2 cellular contexts compared by ENCODE assay signal in genomic region chr10:50392426-50392825, GRCh38.
A peak's percentile ranks its signal among the peaks of the same experiment; 100 is the strongest.
TF ChIP-seq lines count a peak whose summit lies in the region.

No MANE protein-coding gene starts in this region.

TF ChIP-seq in A549, 52 proteins besides CTCF, POLR2A, EP300 and RAD21 (continued from another document):
- TF ChIP-seq RFX5 (IDR thresholded peaks at IDR 0.05) = no peak
- no peak for TF ChIP-seq CHD2 (IDR thresholded peaks at IDR 0.05; ENCODE audit: low read length, partially characterized antibody)
- no peak for TF ChIP-seq ESRRA (IDR thresholded peaks at IDR 0.05; ENCODE audit: borderline replicate concordance, low read length)
- no peak for TF ChIP-seq BHLHE40 (IDR thresholded peaks at IDR 0.05; ENCODE audit: low read depth, low read length)
- TF ChIP-seq RNF2 (IDR thresholded peaks at IDR 0.05; ENCODE audit: borderline replicate concordance, low read depth) = no peak
- no peak for TF ChIP-seq MAX (IDR thresholded peaks at IDR 0.05)
- no peak for TF ChIP-seq HDAC2 (IDR thresholded peaks at IDR 0.05)
- TF ChIP-seq FOSL2 (IDR thresholded peaks at IDR 0.05) = no peak
- no peak for TF ChIP-seq FOSL2 (CRISPR knock-in tag; IDR thresholded peaks at IDR 0.05)
- TF ChIP-seq ATOH8 (CRISPR knock-in tag; IDR thresholded peaks at IDR 0.05; ENCODE audit: low read depth) = no peak
- TF ChIP-seq SMC3 (IDR thresholded peaks at IDR 0.05) = no peak
- no peak for TF ChIP-seq EHMT2 (IDR thresholded peaks at IDR 0.05; ENCODE audit: low read depth)
- TF ChIP-seq MYC (IDR thresholded peaks at IDR 0.05; ENCODE audit: borderline replicate concordance, low read length) = no peak

TF ChIP-seq in HepG2, 621 proteins besides CTCF, POLR2A, EP300 and RAD21 (continued from another document and continues in another):
- TF ChIP-seq SRSF4 (IDR thresholded peaks at IDR 0.05; ENCODE audit: low read depth, low read length, poor library complexity, severe bottlenecking) (no peak), GABPB1 (CRISPR knock-in tag; IDR thresholded peaks at IDR 0.05) (no peak), ZNF101 (CRISPR knock-in tag; IDR thresholded peaks at IDR 0.05; ENCODE audit: borderline replicate concordance, low read depth) (no peak), ZNF607 (CRISPR knock-in tag; IDR thresholded peaks at IDR 0.05; ENCODE audit: borderline replicate concordance) (no peak), CENPT (CRISPR knock-in tag; IDR thresholded peaks at IDR 0.05; ENCODE audit: low read depth) (no peak), ATRX (CRISPR knock-in tag; IDR thresholded peaks at IDR 0.05; ENCODE audit: borderline replicate concordance) (no peak), TERF1 (CRISPR knock-in tag; IDR thresholded peaks at IDR 0.05) (no peak), FOXO4 (CRISPR knock-in tag; conservative IDR thresholded peaks at IDR 0.05) (no peak), ZNF343 (CRISPR knock-in tag; IDR thresholded peaks at IDR 0.05) (no peak), RARA (CRISPR knock-in tag; IDR thresholded peaks at IDR 0.05) (peak; percentile 69), ZNF12 (CRISPR knock-in tag; IDR thresholded peaks at IDR 0.05) (no peak), TRIM24 (CRISPR knock-in tag; IDR thresholded peaks at IDR 0.05) (no peak), MAZ (IDR thresholded peaks at IDR 0.05; ENCODE audit: borderline replicate concordance, low read depth, low read length) (no peak), MAZ (CRISPR knock-in tag; IDR thresholded peaks at IDR 0.05; ENCODE audit: low read depth) (no peak), MED8 (CRISPR knock-in tag; IDR thresholded peaks at IDR 0.05; ENCODE audit: insufficient replicate concordance) (no peak), ZNF564 (CRISPR knock-in tag; IDR thresholded peaks at IDR 0.05) (no peak), HNRNPH1 (optimal IDR thresholded peaks at IDR 0.05; ENCODE audit: low read depth, low read length) (no peak), SYNCRIP (IDR thresholded peaks at IDR 0.05; ENCODE audit: insufficient read depth, low read depth, low read length) (no peak), MTA1 (CRISPR knock-in tag; IDR thresholded peaks at IDR 0.05; ENCODE audit: borderline replicate concordance) (no peak), ELF1 (CRISPR knock-in tag; IDR thresholded peaks at IDR 0.05) (no peak), ZNF253 (CRISPR knock-in tag; IDR thresholded peaks at IDR 0.05; ENCODE audit: borderline replicate concordance) (no peak), FOXP1 (IDR thresholded peaks at IDR 0.05) (peak; percentile 61), FOXP1 (CRISPR knock-in tag; IDR thresholded peaks at IDR 0.05) (peak; percentile 92), PITX1 (CRISPR knock-in tag; IDR thresholded peaks at IDR 0.05) (no peak), RERE (CRISPR knock-in tag; IDR thresholded peaks at IDR 0.05; ENCODE audit: low read depth) (0 out of 2 replicates have a peak, but pooled peaks have one; percentile 39), TP53 (CRISPR knock-in tag; conservative IDR thresholded peaks at IDR 0.05) (no peak), FOSL2 (CRISPR knock-in tag; IDR thresholded peaks at IDR 0.05) (peak; percentile 76), HIVEP1 (CRISPR knock-in tag; IDR thresholded peaks at IDR 0.05) (no peak), GRHL1 (CRISPR knock-in tag; conservative IDR thresholded peaks at IDR 0.05) (no peak), SATB2 (CRISPR knock-in tag; IDR thresholded peaks at IDR 0.05) (no peak), ATF2 (CRISPR knock-in tag; IDR thresholded peaks at IDR 0.05) (peak; percentile 53; the same call in 1 of the 2 replicates)
- TF ChIP-seq, protein P1, sequence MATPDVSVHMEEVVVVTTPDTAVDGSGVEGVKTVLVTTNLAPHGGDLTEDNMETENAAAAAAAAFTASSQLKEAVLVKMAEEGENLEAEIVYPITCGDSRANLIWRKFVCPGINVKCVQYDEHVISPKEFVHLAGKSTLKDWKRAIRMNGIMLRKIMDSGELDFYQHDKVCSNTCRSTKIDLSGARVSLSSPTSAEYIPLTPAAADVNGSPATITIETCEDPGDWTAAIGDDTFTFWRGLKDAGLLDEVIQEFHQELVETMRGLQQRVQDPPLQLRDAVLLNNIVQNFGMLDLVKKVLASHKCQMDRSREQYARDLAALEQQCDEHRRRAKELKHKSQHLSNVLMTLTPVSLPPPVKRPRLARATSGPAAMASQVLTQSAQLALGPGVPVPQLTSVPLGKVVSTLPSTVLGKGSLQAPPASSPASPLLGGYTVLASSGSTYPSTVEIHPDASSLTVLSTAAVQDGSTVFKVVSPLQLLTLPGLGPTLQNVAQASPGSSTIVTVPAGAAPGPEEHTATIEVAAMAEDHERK (CRISPR knock-in tag; IDR thresholded peaks at IDR 0.05; ENCODE audit: low read depth) = no peak
- TF ChIP-seq, protein P2, sequence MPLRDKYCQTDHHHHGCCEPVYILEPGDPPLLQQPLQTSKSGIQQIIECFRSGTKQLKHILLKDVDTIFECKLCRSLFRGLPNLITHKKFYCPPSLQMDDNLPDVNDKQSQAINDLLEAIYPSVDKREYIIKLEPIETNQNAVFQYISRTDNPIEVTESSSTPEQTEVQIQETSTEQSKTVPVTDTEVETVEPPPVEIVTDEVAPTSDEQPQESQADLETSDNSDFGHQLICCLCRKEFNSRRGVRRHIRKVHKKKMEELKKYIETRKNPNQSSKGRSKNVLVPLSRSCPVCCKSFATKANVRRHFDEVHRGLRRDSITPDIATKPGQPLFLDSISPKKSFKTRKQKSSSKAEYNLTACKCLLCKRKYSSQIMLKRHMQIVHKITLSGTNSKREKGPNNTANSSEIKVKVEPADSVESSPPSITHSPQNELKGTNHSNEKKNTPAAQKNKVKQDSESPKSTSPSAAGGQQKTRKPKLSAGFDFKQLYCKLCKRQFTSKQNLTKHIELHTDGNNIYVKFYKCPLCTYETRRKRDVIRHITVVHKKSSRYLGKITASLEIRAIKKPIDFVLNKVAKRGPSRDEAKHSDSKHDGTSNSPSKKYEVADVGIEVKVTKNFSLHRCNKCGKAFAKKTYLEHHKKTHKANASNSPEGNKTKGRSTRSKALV (CRISPR knock-in tag; IDR thresholded peaks at IDR 0.05) = 0 out of 2 replicates have a peak, but pooled peaks have one; percentile 50
- TF ChIP-seq, protein P3, sequence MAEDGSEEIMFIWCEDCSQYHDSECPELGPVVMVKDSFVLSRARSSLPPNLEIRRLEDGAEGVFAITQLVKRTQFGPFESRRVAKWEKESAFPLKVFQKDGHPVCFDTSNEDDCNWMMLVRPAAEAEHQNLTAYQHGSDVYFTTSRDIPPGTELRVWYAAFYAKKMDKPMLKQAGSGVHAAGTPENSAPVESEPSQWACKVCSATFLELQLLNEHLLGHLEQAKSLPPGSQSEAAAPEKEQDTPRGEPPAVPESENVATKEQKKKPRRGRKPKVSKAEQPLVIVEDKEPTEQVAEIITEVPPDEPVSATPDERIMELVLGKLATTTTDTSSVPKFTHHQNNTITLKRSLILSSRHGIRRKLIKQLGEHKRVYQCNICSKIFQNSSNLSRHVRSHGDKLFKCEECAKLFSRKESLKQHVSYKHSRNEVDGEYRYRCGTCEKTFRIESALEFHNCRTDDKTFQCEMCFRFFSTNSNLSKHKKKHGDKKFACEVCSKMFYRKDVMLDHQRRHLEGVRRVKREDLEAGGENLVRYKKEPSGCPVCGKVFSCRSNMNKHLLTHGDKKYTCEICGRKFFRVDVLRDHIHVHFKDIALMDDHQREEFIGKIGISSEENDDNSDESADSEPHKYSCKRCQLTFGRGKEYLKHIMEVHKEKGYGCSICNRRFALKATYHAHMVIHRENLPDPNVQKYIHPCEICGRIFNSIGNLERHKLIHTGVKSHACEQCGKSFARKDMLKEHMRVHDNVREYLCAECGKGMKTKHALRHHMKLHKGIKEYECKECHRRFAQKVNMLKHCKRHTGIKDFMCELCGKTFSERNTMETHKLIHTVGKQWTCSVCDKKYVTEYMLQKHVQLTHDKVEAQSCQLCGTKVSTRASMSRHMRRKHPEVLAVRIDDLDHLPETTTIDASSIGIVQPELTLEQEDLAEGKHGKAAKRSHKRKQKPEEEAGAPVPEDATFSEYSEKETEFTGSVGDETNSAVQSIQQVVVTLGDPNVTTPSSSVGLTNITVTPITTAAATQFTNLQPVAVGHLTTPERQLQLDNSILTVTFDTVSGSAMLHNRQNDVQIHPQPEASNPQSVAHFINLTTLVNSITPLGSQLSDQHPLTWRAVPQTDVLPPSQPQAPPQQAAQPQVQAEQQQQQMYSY (CRISPR knock-in tag; IDR thresholded peaks at IDR 0.05) = no peak
